ENCODE assay signal across 7 cellular contexts in genomic region chr17:31859487-31860008, GRCh38. TPM values are rescaled to one million over a fixed set of nuclear protein-coding genes. Genes with fewer than 3 reads are reported as not detected.
DNase-seq lines count a peak whose midpoint lies in the region; ATAC-seq and TF ChIP-seq lines count a peak whose summit lies in the region.

No MANE protein-coding gene starts in this region.

- peaks cover 59% of the 10 kb centered on the region for H3F3A ChIP-seq in GM23248 (ENCODE audit: insufficient read depth)

- H3K9me2 ChIP-seq in GM23248 (ENCODE audit: insufficient read depth), result no peaks in the 10 kb centered on the region

- H4K20me1 ChIP-seq in GM23248 (ENCODE audit: insufficient read depth), result no peaks in the 10 kb centered on the region

- ATAC-seq in SK-N-SH treated with all-trans-retinoic acid at 6 μM for 48 hours (peak; percentile 10; the same call in 2 of the 3 replicates), gastroesophageal sphincter (no peak), GM18505 (IDR thresholded peaks at IDR 0.05; ENCODE audit: unreplicated experiment) (no peak)

- no peaks in the 10 kb centered on the region for H3K27me3 ChIP-seq in GM23248 (replicated peaks; ENCODE audit: insufficient read depth)
- no peaks in the 10 kb centered on the region for H3K27me3 ChIP-seq in gastroesophageal sphincter
- H3K27me3 ChIP-seq in skeletal muscle tissue (ENCODE audit: control insufficient read depth in 3 of 3, insufficient read depth in 3 of 3, low read length in 3 of 3), result no peaks in the 10 kb centered on the region

- H3K9ac ChIP-seq in GM23248 (peak overlapping the region; percentile 50; the same call in 1 of the 2 replicates), skeletal muscle tissue (ENCODE audit: low read depth in 1 of 3, low read length in 3 of 3) (peak overlapping the region in 1 of 3 donors; percentile 69)

- DNase-seq in GM23248, result no peak
- DNase-seq in NCI-H446 treated with DMSO at 0.1 percent for 48 hours (lab: John Stamatoyannopoulos, UW), result no peak
- no peak for DNase-seq in hippocampal formation (lab: John Stamatoyannopoulos, UW)

- H3K4me3 ChIP-seq in GM23248 (peak overlapping the region; percentile 71), gastroesophageal sphincter (peak overlapping the region; percentile 4 to 90), skeletal muscle tissue (ENCODE audit: low read length in 3 of 3) (peak overlapping the region; percentile 69 to 79 (median 78))

- TF ChIP-seq CTCF in gastroesophageal sphincter (IDR thresholded peaks at IDR 0.05), result no peak

- H3K27ac ChIP-seq in GM23248 (peak overlapping the region; percentile 65), gastroesophageal sphincter (peak overlapping the region in 2 of 4 donors; percentile 88 to 94), skeletal muscle tissue (ENCODE audit: low read depth, low read length) (no peak overlapping the region)

- TF ChIP-seq POLR2A in gastroesophageal sphincter (IDR thresholded peaks at IDR 0.05) (no peak), GM18505 (IDR thresholded peaks at IDR 0.05; ENCODE audit: borderline replicate concordance, extremely low read depth, insufficient read depth, insufficient read length) (no peak)

- H3K4me1 ChIP-seq in GM23248 (ENCODE audit: insufficient read depth) (peaks cover 25% of the 10 kb centered on the region), gastroesophageal sphincter (peaks cover 0 to 39% (median 20%) of the 10 kb centered on the region in 3 donors), skeletal muscle tissue (ENCODE audit: control insufficient read depth in 3 of 3, insufficient read depth in 3 of 3, low read length in 3 of 3) (peaks cover 14 to 16% (median 15%) of the 10 kb centered on the region in 3 donors)

- peaks cover 40% of the 10 kb centered on the region for H3K79me2 ChIP-seq in GM23248 (ENCODE audit: insufficient read depth)

- 0 out of 2 replicates have a peak overlapping the region, but pooled peaks have one; percentile 57 for H2AFZ ChIP-seq in GM23248

- H3K4me2 ChIP-seq in GM23248 (ENCODE audit: unreplicated experiment), result peak overlapping the region; percentile 91

- no peaks in the 10 kb centered on the region for H3K9me3 ChIP-seq in GM23248 (ENCODE audit: low read depth)
- no peaks in the 10 kb centered on the region for H3K9me3 ChIP-seq in gastroesophageal sphincter
- no peaks in the 10 kb centered on the region for H3K9me3 ChIP-seq in skeletal muscle tissue (ENCODE audit: control insufficient read depth in 3 of 3, low read length in 3 of 3)

- in situ Hi-C loops in GM23248 (cut with MboI), result no loop called here

- H3K36me3 ChIP-seq in GM23248 (ENCODE audit: low read depth) (peaks cover 22% of the 10 kb centered on the region), gastroesophageal sphincter (peaks cover 0 to 60% of the 10 kb centered on the region in 2 donors), skeletal muscle tissue (ENCODE audit: control insufficient read depth in 3 of 3, insufficient read depth in 3 of 3, low read length in 3 of 3) (peaks cover 12 to 23% (median 17%) of the 10 kb centered on the region in 3 donors)

- WGBS in GM23248 (ENCODE audit: low coverage in 1 of 2, low lambda C conversion rate in 2 of 2, missing lambda C conversion rate in 2 of 2), 2 experiments, result 14% methylated on average over 15 to 16 of the region's 16 CpGs
- WGBS in gastroesophageal sphincter (ENCODE audit: low coverage in 1 of 2), 2 donors, result 29 to 31% methylated on average over 5 to 7 of the region's 16 CpGs

- TF ChIP-seq EP300 in gastroesophageal sphincter (IDR thresholded peaks at IDR 0.05), result no peak

TF ChIP-seq in SK-N-SH treated with all-trans-retinoic acid at 6 μM for 48 hours, 23 proteins besides CTCF, POLR2A, EP300 and RAD21:
- no peak for TF ChIP-seq TOX (CRISPR knock-in tag; IDR thresholded peaks at IDR 0.05; ENCODE audit: borderline replicate concordance)
- TF ChIP-seq ZNF565 (CRISPR knock-in tag; conservative IDR thresholded peaks at IDR 0.05; ENCODE audit: low read depth), result no peak
- no peak for TF ChIP-seq ISL1 (CRISPR knock-in tag; IDR thresholded peaks at IDR 0.05)
- no peak for TF ChIP-seq PPARA (CRISPR knock-in tag; IDR thresholded peaks at IDR 0.05; ENCODE audit: borderline replicate concordance)
- no peak for TF ChIP-seq CSDC2 (CRISPR knock-in tag; IDR thresholded peaks at IDR 0.05)
- TF ChIP-seq ESRRG (CRISPR knock-in tag; IDR thresholded peaks at IDR 0.05), result no peak
- TF ChIP-seq ARNTL (CRISPR knock-in tag; IDR thresholded peaks at IDR 0.05; ENCODE audit: borderline replicate concordance, low read depth), result no peak
- no peak for TF ChIP-seq CSRNP3 (CRISPR knock-in tag; IDR thresholded peaks at IDR 0.05)
- no peak for TF ChIP-seq ZFP30 (CRISPR knock-in tag; IDR thresholded peaks at IDR 0.05)
- no peak for TF ChIP-seq SNAI2 (CRISPR knock-in tag; IDR thresholded peaks at IDR 0.05)

RNA-seq across cellular contexts. Expression of gene COPRS, which starts 0.5 kb away (rescaled TPM):
- 105 and 110 TPM in 2 replicates for total RNA-seq in GM23248 (2014; rRNA removed; shearing (Covaris generic))
- 113 and 114 TPM in 2 replicates for polyA plus RNA-seq in GM23248 (2016; fragmentation: Nextera tagmentation; extraction: Ambion mirVana)
- total RNA-seq in gastroesophageal sphincter, result 100 to 1,000 TPM in 3 of 4 donors, 10 to 100 TPM in 1; 91.1 to 148 (median 140) TPM
- 39.7 TPM for total RNA-seq in skeletal muscle tissue

RNA-seq across cellular contexts. Expression of gene UTP6, which starts 42.0 kb away (rescaled TPM):
- total RNA-seq in GM23248 (2014; rRNA removed; shearing (Covaris generic)), result 50.3 and 55.3 TPM in 2 replicates
- 76.5 and 79.6 TPM in 2 replicates for polyA plus RNA-seq in GM23248 (2016; fragmentation: Nextera tagmentation; extraction: Ambion mirVana)
- total RNA-seq in gastroesophageal sphincter (10 to 100 TPM; 28.5 to 43.3 (median 31.4) TPM), skeletal muscle tissue (25.1 TPM)
